In genomic region chr4:74682567-74683359, GRCh38 we compare ENCODE assay signal across 9 cellular contexts.
DNase-seq lines count a peak whose midpoint lies in the region; ATAC-seq and TF ChIP-seq lines count a peak whose summit lies in the region.
"Had no signal": no experiment of that assay in that cellular context is flagged by ENCODE, and none has a peak within 500 bp of the region (broad histone marks: within the 10 kb centered on the region; RNA-seq: fewer than 3 reads in every experiment).

No MANE protein-coding gene starts in this region.

- peak overlapping the region; percentile 20; the same call in 1 of the 2 replicates for H2AFZ ChIP-seq in PC-9
- H2AFZ ChIP-seq in trophoblast cell (ENCODE audit: insufficient read depth, low read length, poor library complexity), result no peak overlapping the region

- H3K27ac ChIP-seq in PC-9, result peak overlapping the region; percentile 78
- H3K27ac ChIP-seq in trophoblast cell (ENCODE audit: low read depth, low read length), result no peak overlapping the region

- TF ChIP-seq CTCF in PC-9 (conservative IDR thresholded peaks at IDR 0.05), result no peak

- H3K9ac ChIP-seq in trophoblast cell (ENCODE audit: low read length), result no peak overlapping the region

- no peak overlapping the region for H4K8ac ChIP-seq in trophoblast cell (ENCODE audit: low read depth, low read length)

- no peak overlapping the region for H2BK5ac ChIP-seq in trophoblast cell (ENCODE audit: low read depth, low read length, poor library complexity)

- no CpG with 5 or more reads among the region's 2 CpGs for WGBS in trophoblast cell (ENCODE audit: extremely low coverage, insufficient coverage, insufficient read length)

- H3K18ac ChIP-seq in trophoblast cell (ENCODE audit: low read length), result no peak overlapping the region

- no peaks in the 10 kb centered on the region for H3K36me3 ChIP-seq in PC-9 (ENCODE audit: low read depth)
- H3K36me3 ChIP-seq in trophoblast cell (ENCODE audit: control insufficient read depth in 1 of 2, insufficient read depth in 2 of 2, low read length in 2 of 2), result no peaks in the 10 kb centered on the region

- peak overlapping the region; percentile 38 for H3K4me2 ChIP-seq in PC-9
- no peak overlapping the region for H3K4me2 ChIP-seq in trophoblast cell (ENCODE audit: low read length)

- H4K91ac ChIP-seq in trophoblast cell (ENCODE audit: low read depth, low read length), result no peak overlapping the region

- intact Hi-C loops in PC-9 (cut with micrococcal nuclease; ENCODE audit: unreplicated experiment), result loop anchor here (1.0 to 2.0 kb wide), 2 partner anchors 31 to 112 kb away; partner anchors contain the start of gene BTC

- H3K79me2 ChIP-seq in PC-9 (ENCODE audit: low read depth) (no peaks in the 10 kb centered on the region), trophoblast cell (ENCODE audit: control insufficient read depth, insufficient read depth, low read length, poor library complexity) (no peaks in the 10 kb centered on the region)

- no peak overlapping the region for H3K4me3 ChIP-seq in PC-9
- no peak overlapping the region for H3K4me3 ChIP-seq in trophoblast cell (ENCODE audit: low read depth, low read length)

- POLR2A ChIA-PET in PC-9 (lab: Charles Lee; ENCODE audit: unreplicated experiment), result no interaction called here

- no peak for TF ChIP-seq POLR2A in erythroblast (IDR thresholded peaks at IDR 0.05; ENCODE audit: low read length)

- no peaks in the 10 kb centered on the region for H3K9me2 ChIP-seq in PC-9 (ENCODE audit: insufficient read depth)

- BruUV-seq in PC-9 (replicated peaks; lab: Mats Ljungman, UMichigan), result TSS peak; percentile 66

- H3F3A ChIP-seq in PC-9 (ENCODE audit: insufficient read depth, low read depth), result peaks cover 11% of the 10 kb centered on the region

- H4K20me1 ChIP-seq in PC-9 (ENCODE audit: insufficient read depth), result no peaks in the 10 kb centered on the region

- H3K79me1 ChIP-seq in trophoblast cell (ENCODE audit: low read length), result no peaks in the 10 kb centered on the region

- no peak overlapping the region for H2BK12ac ChIP-seq in trophoblast cell (ENCODE audit: low read length)

- H3K9me3 ChIP-seq in PC-9 (ENCODE audit: insufficient read depth, low read depth) (no peaks in the 10 kb centered on the region), trophoblast cell (ENCODE audit: insufficient read depth, low read depth, low read length) (no peaks in the 10 kb centered on the region)

- peak; percentile 97 for DNase-seq in ELR (ENCODE audit: low read depth)
- DNase-seq in PC-9, result peak; percentile 74 to 90
- DNase-seq in erythroblast (lab: John Stamatoyannopoulos, UW), result peak; percentile 91
- DNase-seq in trophoblast cell, result peak; percentile 72 to 75
- DNase-seq: activated naive CD8-positive, alpha-beta T cell treated with anti-CD3 and anti-CD28 coated beads for 36 hours had no signal

- no peak overlapping the region for H4K12ac ChIP-seq in trophoblast cell (ENCODE audit: low read depth, low read length)

- no peak overlapping the region for H3K14ac ChIP-seq in trophoblast cell (ENCODE audit: low read length)

- H2BK120ac ChIP-seq in trophoblast cell (ENCODE audit: insufficient read depth, low read length, poor library complexity), result no peak overlapping the region

- no peak for ATAC-seq in HG03432 (IDR thresholded peaks at IDR 0.05; ENCODE audit: unreplicated experiment)
- ATAC-seq in GM18517 (IDR thresholded peaks at IDR 0.05; ENCODE audit: unreplicated experiment), result no peak
- ATAC-seq in GM18520 (IDR thresholded peaks at IDR 0.05; ENCODE audit: unreplicated experiment), result no peak
- no peak for ATAC-seq in HG03342 (IDR thresholded peaks at IDR 0.05; ENCODE audit: unreplicated experiment)

- no peak overlapping the region for H2AK5ac ChIP-seq in trophoblast cell (ENCODE audit: low read length)

- H3K4ac ChIP-seq in trophoblast cell (ENCODE audit: low read depth, low read length), result no peak overlapping the region

- H3K27me3 ChIP-seq in PC-9 (ENCODE audit: insufficient read depth, low read depth) (no peaks in the 10 kb centered on the region), trophoblast cell (ENCODE audit: insufficient read depth, low read length) (no peaks in the 10 kb centered on the region)

- peaks cover 22% of the 10 kb centered on the region for H3K4me1 ChIP-seq in PC-9 (replicated peaks; ENCODE audit: insufficient read depth)
- peaks cover 4 to 7% of the 10 kb centered on the region in 2 experiments for H3K4me1 ChIP-seq in trophoblast cell (ENCODE audit: control insufficient read depth in 1 of 2, insufficient read depth in 2 of 2, low read length in 2 of 2)

- CTCF ChIA-PET in PC-9 (lab: Charles Lee), result no interaction called here

- no peak overlapping the region for H3K23ac ChIP-seq in trophoblast cell (ENCODE audit: low read length)
